Comparison of ENCODE assay signal across 16 cellular contexts in the genomic region with DNA sequence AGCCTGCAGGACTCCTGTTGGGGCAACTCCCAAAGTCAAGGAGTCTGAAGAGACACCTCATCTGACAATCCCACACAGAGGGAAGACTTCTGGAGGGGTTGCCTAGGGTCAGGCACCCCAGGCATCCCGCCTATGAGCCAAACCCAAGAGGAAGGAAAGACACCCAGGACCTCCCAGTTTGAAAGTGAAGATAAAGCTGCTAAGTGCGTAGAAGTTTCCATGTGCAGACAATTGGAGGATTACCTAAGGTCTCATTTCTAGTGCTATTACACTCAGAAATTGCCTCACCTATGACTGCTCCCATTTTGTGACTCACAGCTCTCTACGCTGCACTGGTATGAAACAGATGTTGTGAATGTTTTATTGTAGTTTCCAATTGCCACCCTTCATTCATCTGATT.
DNase-seq lines count a peak whose midpoint lies in the region; ATAC-seq and TF ChIP-seq lines count a peak whose summit lies in the region.
"Had no signal": no experiment of that assay in that cellular context is flagged by ENCODE, and none has a peak within 500 bp of the region (broad histone marks: within the 10 kb centered on the region; RNA-seq: fewer than 3 reads in every experiment).

No MANE protein-coding gene starts in this region.

- TF ChIP-seq EP300 in suprapubic skin (IDR thresholded peaks at IDR 0.05): no peak

- no peak overlapping the region for H3K27ac Mint-ChIP-seq in CD14-positive monocyte
- H3K27ac Mint-ChIP-seq: activated naive CD4-positive, alpha-beta T cell treated with anti-CD3 and anti-CD28 coated beads, Interleukin-2, amount 50 U/mL, for 72 hours had no signal

- no peaks in the 10 kb centered on the region for H3K4me1 Mint-ChIP-seq in CD14-positive monocyte

- peaks cover 9% of the 10 kb centered on the region for H3K4me1 ChIP-seq in suprapubic skin

- H3K27ac ChIP-seq in suprapubic skin: peak overlapping the region; percentile 42
- H3K27ac ChIP-seq: HL-60, transverse colon, VCaP had no signal

- peak; percentile 33 to 92 for ATAC-seq in left cardiac atrium
- no peak for ATAC-seq in Right ventricle myocardium superior (ENCODE audit: poor library complexity)
- no peak for ATAC-seq in HG02840 (IDR thresholded peaks at IDR 0.05; ENCODE audit: low FRiP score, unreplicated experiment)

- WGBS in suprapubic skin: 78% methylated on average over 3 of the region's 3 CpGs

- no peak for TF ChIP-seq POLR2A in suprapubic skin (IDR thresholded peaks at IDR 0.05)

- DNase-seq in left cardiac atrium (no peak), Right ventricle myocardium superior (no peak), T1000 (lab: John Stamatoyannopoulos, UW) (peak; percentile 1), fibroblast of the conjunctiva (ENCODE audit: low read depth) (peak; percentile 33), suprapubic skin (ENCODE audit: low spot score in 2 of 2) (no peak), dermis blood vessel endothelial cell (no peak), CD14-positive monocyte (ENCODE audit: low spot score) (no peak)
- DNase-seq: activated CD8-positive, alpha-beta memory T cell treated with anti-CD3 and anti-CD28 coated beads, Interleukin-2, amount 50 U/mL, for 4 hours; esophagus squamous epithelium; NCI-H2029; posterior cingulate gyrus; transverse colon had no signal

- H3K27me3 Mint-ChIP-seq in CD14-positive monocyte (ENCODE audit: low read depth in 3 of 3): peaks cover 5 to 10% (median 8%) of the 10 kb centered on the region in 3 donors

- H3K36me3 Mint-ChIP-seq in CD14-positive monocyte: no peaks in the 10 kb centered on the region
- H3K36me3 Mint-ChIP-seq: activated naive CD4-positive, alpha-beta T cell treated with anti-CD3 and anti-CD28 coated beads, Interleukin-2, amount 50 U/mL, for 72 hours had no signal

- no peaks in the 10 kb centered on the region for H3K9me3 Mint-ChIP-seq in CD14-positive monocyte
- H3K9me3 Mint-ChIP-seq: activated naive CD4-positive, alpha-beta T cell treated with anti-CD3 and anti-CD28 coated beads, Interleukin-2, amount 50 U/mL, for 72 hours had no signal

- no peaks in the 10 kb centered on the region for H3K36me3 ChIP-seq in suprapubic skin
- H3K36me3 ChIP-seq: esophagus squamous epithelium, transverse colon had no signal

- intact Hi-C loops in left cardiac atrium (cut with DNase I) (no loop called here), Right ventricle myocardium superior (cut with DNase I) (no loop called here), CD14-positive monocyte (cut with micrococcal nuclease) (no loop called here)

- peak overlapping the region in 1 of 2 donors; percentile 32 for H3K4me3 Mint-ChIP-seq in CD14-positive monocyte

- no peak for TF ChIP-seq CTCF in suprapubic skin (IDR thresholded peaks at IDR 0.05)
- TF ChIP-seq CTCF in CD14-positive monocyte (IDR thresholded peaks at IDR 0.05): no peak

- H3K27me3 ChIP-seq in suprapubic skin: peaks cover 2% of the 10 kb centered on the region
- H3K27me3 ChIP-seq: transverse colon had no signal

- H3K4me3 ChIP-seq in suprapubic skin: no peak overlapping the region
- H3K4me3 ChIP-seq: esophagus squamous epithelium, transverse colon had no signal

- no peaks in the 10 kb centered on the region for H3K9me3 ChIP-seq in suprapubic skin
- H3K9me3 ChIP-seq: esophagus squamous epithelium, transverse colon had no signal

Comparison
In these comparisons a context has a peak if more than half of its experiments do, and no peak if none do; other contexts are left out.
1. ATAC-seq: peak in left cardiac atrium (2 of 2); none in Right ventricle myocardium superior (single experiment) and HG02840 (single experiment).
2. DNase-seq: peak in T1000 (single experiment) and fibroblast of the conjunctiva (single experiment); none in left cardiac atrium (single experiment), Right ventricle myocardium superior (single experiment), suprapubic skin (0 of 2), dermis blood vessel endothelial cell (single experiment) and CD14-positive monocyte (single experiment).